20 cellular contexts compared by ENCODE assay signal in genomic region chr15:28888900-28889299, GRCh38. TPM values are rescaled to one million over a fixed set of nuclear protein-coding genes. Genes with fewer than 3 reads are reported as not detected.
DNase-seq lines count a peak whose midpoint lies in the region; ATAC-seq and TF ChIP-seq lines count a peak whose summit lies in the region.
"Had no signal": no experiment of that assay in that cellular context is flagged by ENCODE, and none has a peak within 500 bp of the region (broad histone marks: within the 10 kb centered on the region; RNA-seq: fewer than 3 reads in every experiment).

No MANE protein-coding gene starts in this region.

- H3K9me3 ChIP-seq in CD4-positive, CD25-positive, alpha-beta regulatory T cell (ENCODE audit: control insufficient read depth in 2 of 2, low read length in 2 of 2) = no peaks in the 10 kb centered on the region
- H3K9me3 ChIP-seq in HEK293 (ENCODE audit: control insufficient read depth, insufficient read depth, low read depth, low read length) (no peaks in the 10 kb centered on the region), ovary (no peaks in the 10 kb centered on the region)
- H3K9me3 ChIP-seq: esophagus muscularis mucosa, tibial artery had no signal

- TF ChIP-seq POLR2A in ovary (IDR thresholded peaks at IDR 0.05) = no peak

- 86 to 93% (median 91%) methylated on average over 10 of the region's 10 CpGs for WGBS in ovary, 3 donors

- peak overlapping the region in 3 of 4 donors; percentile 74 to 88 (median 77) for H3K4me3 Mint-ChIP-seq in CD4-positive, CD25-positive, alpha-beta regulatory T cell
- peak overlapping the region; percentile 80 for H3K4me3 Mint-ChIP-seq in central memory CD8-positive, alpha-beta T cell
- H3K4me3 Mint-ChIP-seq: activated B cell treated with CpG ODN at 0.5 μM for 24 hours; activated CD8-positive, alpha-beta memory T cell treated with anti-CD3 and anti-CD28 coated beads, Interleukin-2, amount 10 ng/mL, durations not matched to agents 7 days and 5 days; T-helper 2 cell treated with Interferon-gamma antibody and Interleukin-4, amounts not matched to agents 5 μg/mL and 100 μg/mL, for 36 hours had no signal

- CTCF ChIA-PET in HEK293 (lab: Yijun Ruan, JAX) = no interaction called here

- H3K9me3 Mint-ChIP-seq in CD4-positive, CD25-positive, alpha-beta regulatory T cell = no peaks in the 10 kb centered on the region
- no peaks in the 10 kb centered on the region for H3K9me3 Mint-ChIP-seq in central memory CD8-positive, alpha-beta T cell
- H3K9me3 Mint-ChIP-seq: activated B cell treated with CpG ODN at 0.5 μM for 24 hours; activated T-helper 2 cell treated with anti-CD3 and anti-CD28 coated beads, Interferon-gamma antibody, Interleukin-2, Interleukin-4, amounts not matched to agents 10 μg/mL and 5 μg/mL and 100 μg/mL, durations not matched to agents 14 hours and 24 hours and 36 hours; T-helper 2 cell treated with Interferon-gamma antibody and Interleukin-4, amounts not matched to agents 5 μg/mL and 100 μg/mL, for 36 hours had no signal

- peaks cover 13% of the 10 kb centered on the region for H3K27me3 Mint-ChIP-seq in CD4-positive, CD25-positive, alpha-beta regulatory T cell
- H3K27me3 Mint-ChIP-seq in central memory CD8-positive, alpha-beta T cell = no peaks in the 10 kb centered on the region

- POLR2A ChIA-PET in HEK293 (lab: Yijun Ruan, JAX) = no interaction called here

- DNase-seq in CD4-positive, CD25-positive, alpha-beta regulatory T cell = no peak
- no peak for DNase-seq in central memory CD8-positive, alpha-beta T cell (ENCODE audit: low spot score in 2 of 2)
- peak; percentile 48 for DNase-seq in occipital lobe (lab: John Stamatoyannopoulos, UW)
- no peak for DNase-seq in ovary
- DNase-seq in epidermal melanocyte (ENCODE audit: insufficient read length, low spot score) = no peak
- DNase-seq: activated B cell treated with CpG ODN at 0.5 μM for 24 hours; activated CD8-positive, alpha-beta memory T cell treated with anti-CD3 and anti-CD28 coated beads, Interleukin-2, amount 10 ng/mL, durations not matched to agents 7 days and 5 days; effector CD4-positive, alpha-beta T cell; GDM1; left colon; PC-9; tibial artery had no signal

- TF ChIP-seq EP300 in ovary (IDR thresholded peaks at IDR 0.05) = no peak

- H3K4me1 ChIP-seq in CD4-positive, CD25-positive, alpha-beta regulatory T cell (ENCODE audit: control insufficient read depth, insufficient read depth, low read length, poor library complexity, severe bottlenecking) = peaks cover 38% of the 10 kb centered on the region
- H3K4me1 ChIP-seq in HEK293 (ENCODE audit: control insufficient read depth, insufficient read depth, low read length) = no peaks in the 10 kb centered on the region; the same call in 1 of the 2 replicates
- peaks cover 5% of the 10 kb centered on the region for H3K4me1 ChIP-seq in ovary (ENCODE audit: insufficient read depth)

- ATAC-seq in CD4-positive, CD25-positive, alpha-beta regulatory T cell (ENCODE audit: low read depth in 2 of 2) = no peak
- ATAC-seq in central memory CD8-positive, alpha-beta T cell (replicated peaks; ENCODE audit: extremely low read depth, poor library complexity, severe bottlenecking) = no peak
- ATAC-seq in GM18909 (IDR thresholded peaks at IDR 0.05; ENCODE audit: poor library complexity, unreplicated experiment) = no peak
- ATAC-seq: activated CD8-positive, alpha-beta memory T cell treated with anti-CD3 and anti-CD28 coated beads, Interleukin-2, amount 10 ng/mL, durations not matched to agents 7 days and 5 days; left colon had no signal

- peak overlapping the region; percentile 93 to 98 (median 96) for H3K27ac Mint-ChIP-seq in CD4-positive, CD25-positive, alpha-beta regulatory T cell
- peak overlapping the region; percentile 83 for H3K27ac Mint-ChIP-seq in central memory CD8-positive, alpha-beta T cell (ENCODE audit: low read depth)
- H3K27ac Mint-ChIP-seq: activated B cell treated with CpG ODN at 0.5 μM for 24 hours; activated CD8-positive, alpha-beta memory T cell treated with anti-CD3 and anti-CD28 coated beads, Interleukin-2, amount 10 ng/mL, durations not matched to agents 7 days and 5 days; activated T-helper 2 cell treated with anti-CD3 and anti-CD28 coated beads, Interferon-gamma antibody, Interleukin-2, Interleukin-4, amounts not matched to agents 10 μg/mL and 5 μg/mL and 100 μg/mL, durations not matched to agents 14 hours and 24 hours and 36 hours; T-helper 2 cell treated with Interferon-gamma antibody and Interleukin-4, amounts not matched to agents 5 μg/mL and 100 μg/mL, for 36 hours had no signal

- no peak overlapping the region for H3K4me3 ChIP-seq in CD4-positive, CD25-positive, alpha-beta regulatory T cell (ENCODE audit: low read depth, low read length)
- H3K4me3 ChIP-seq in HEK293 (ENCODE audit: low read depth, low read length) (no peak overlapping the region), ovary (no peak overlapping the region)
- H3K4me3 ChIP-seq: esophagus muscularis mucosa, PC-9, SJSA1, tibial artery had no signal

- TF ChIP-seq CTCF in HEK293 (tag by site-specific recombination; IDR thresholded peaks at IDR 0.05) (no peak), ovary (IDR thresholded peaks at IDR 0.05) (no peak)

- H3K27me3 ChIP-seq in CD4-positive, CD25-positive, alpha-beta regulatory T cell (ENCODE audit: control insufficient read depth, insufficient read depth, low read length) = peaks cover 3% of the 10 kb centered on the region
- no peaks in the 10 kb centered on the region for H3K27me3 ChIP-seq in ovary
- H3K27me3 ChIP-seq: SJSA1 had no signal

- no peaks in the 10 kb centered on the region for H3K36me3 Mint-ChIP-seq in CD4-positive, CD25-positive, alpha-beta regulatory T cell
- H3K36me3 Mint-ChIP-seq in central memory CD8-positive, alpha-beta T cell (ENCODE audit: insufficient read depth) = peaks cover 5% of the 10 kb centered on the region
- H3K36me3 Mint-ChIP-seq: activated CD8-positive, alpha-beta memory T cell treated with anti-CD3 and anti-CD28 coated beads, Interleukin-2, amount 10 ng/mL, durations not matched to agents 7 days and 5 days had no signal

- H3K4me1 Mint-ChIP-seq in CD4-positive, CD25-positive, alpha-beta regulatory T cell = peaks cover 4 to 74% (median 25%) of the 10 kb centered on the region in 4 donors
- peaks cover 48% of the 10 kb centered on the region for H3K4me1 Mint-ChIP-seq in central memory CD8-positive, alpha-beta T cell
- H3K4me1 Mint-ChIP-seq: activated B cell treated with CpG ODN at 0.5 μM for 24 hours had no signal

- H3K36me3 ChIP-seq in CD4-positive, CD25-positive, alpha-beta regulatory T cell (ENCODE audit: control insufficient read depth, insufficient read depth, low read length) = no peaks in the 10 kb centered on the region
- no peaks in the 10 kb centered on the region for H3K36me3 ChIP-seq in HEK293 (ENCODE audit: control insufficient read depth in 2 of 2, insufficient read depth in 1 of 2, low read length in 2 of 2)
- no peaks in the 10 kb centered on the region for H3K36me3 ChIP-seq in ovary
- H3K36me3 ChIP-seq: esophagus muscularis mucosa, tibial artery had no signal

- intact Hi-C loops in ovary (cut with DNase I) = no loop called here

- H3K27ac ChIP-seq in CD4-positive, CD25-positive, alpha-beta regulatory T cell (ENCODE audit: insufficient read depth, low read length, poor library complexity, severe bottlenecking) = no peak overlapping the region
- no peak overlapping the region for H3K27ac ChIP-seq in HEK293 (ENCODE audit: extremely low read depth, low read depth, low read length)
- H3K27ac ChIP-seq in ovary = no peak overlapping the region
- H3K27ac ChIP-seq: esophagus muscularis mucosa, PC-9, SJSA1, tibial artery had no signal

TF ChIP-seq in HEK293, 187 proteins besides CTCF, POLR2A, EP300 and RAD21:
- TF ChIP-seq ZNF768 (tag by site-specific recombination; IDR thresholded peaks at IDR 0.05) = no peak
- TF ChIP-seq ZIC2 (tag by site-specific recombination; IDR thresholded peaks at IDR 0.05) = peak; percentile 59

RNA-seq across cellular contexts. Expression of gene APBA2, which starts 3.1 kb away (rescaled TPM):
- total RNA-seq in CD4-positive, CD25-positive, alpha-beta regulatory T cell = 13.9 TPM
- 10 to 100 TPM in 2 of 4 donors, 1 to 10 TPM in 2; 8.6 to 24.2 (median 15.5) TPM for polyA plus RNA-seq in CD4-positive, CD25-positive, alpha-beta regulatory T cell
- total RNA-seq in occipital lobe (108 TPM), ovary (1 to 10 TPM in 5 of 7 donors, under 1 TPM in 2; 0.53 to 3.1 (median 1.1) TPM)
- 1 to 10 TPM; 1.4 to 1.9 TPM for polyA plus RNA-seq in ovary
- total RNA-seq: activated B cell treated with CpG ODN at 0.5 μM for 24 hours, PC-9 had no signal

RNA-seq across cellular contexts. Expression of gene GOLGA6L7, which starts 40.5 kb away (rescaled TPM):
- total RNA-seq in CD4-positive, CD25-positive, alpha-beta regulatory T cell = not detected
- polyA plus RNA-seq in CD4-positive, CD25-positive, alpha-beta regulatory T cell = not detected
- total RNA-seq in occipital lobe (not detected), ovary (not detected)
- polyA plus RNA-seq in ovary = not detected
- total RNA-seq: activated B cell treated with CpG ODN at 0.5 μM for 24 hours; activated CD8-positive, alpha-beta memory T cell treated with anti-CD3 and anti-CD28 coated beads, Interleukin-2, amount 10 ng/mL, durations not matched to agents 7 days and 5 days; activated T-helper 2 cell treated with anti-CD3 and anti-CD28 coated beads, Interferon-gamma antibody, Interleukin-2, Interleukin-4, amounts not matched to agents 10 μg/mL and 5 μg/mL and 100 μg/mL, durations not matched to agents 14 hours and 24 hours and 36 hours; cardiac septum; esophagus muscularis mucosa; H4; left colon; PC-9; SJSA1 had no signal
